16 cellular contexts compared by ENCODE assay signal in genomic region chr6:157645201-157645795, GRCh38.
"Had no signal": no experiment of that assay in that cellular context is flagged by ENCODE, and none has a peak within 500 bp of the region (broad histone marks: within the 10 kb centered on the region; RNA-seq: fewer than 3 reads in every experiment).

No MANE protein-coding gene starts in this region.

- H3K36me3 ChIP-seq: esophagus squamous epithelium, prostate gland, suprapubic skin had no signal

- H3K27ac Mint-ChIP-seq: activated naive CD4-positive, alpha-beta T cell treated with anti-CD3 and anti-CD28 coated beads, Interleukin-2, amount 10 ng/mL, durations not matched to agents 7 days and 5 days; activated T-helper 2 cell treated with anti-CD3 and anti-CD28 coated beads, Interferon-gamma antibody, Interleukin-2, Interleukin-4, amounts not matched to agents 10 μg/mL and 5 μg/mL and 100 μg/mL, durations not matched to agents 14 hours and 24 hours and 36 hours; stimulated activated naive CD8-positive, alpha-beta T cell treated with anti-CD3 and anti-CD28 coated beads, Interleukin-15, Interleukin-2, amounts not matched to agents 100 ng/mL and 50 ng/mL, for 24 hours had no signal

- H3K9me3 ChIP-seq: esophagus squamous epithelium, mucosa of descending colon, prostate gland, suprapubic skin had no signal

- FAIRE-seq: colon, small intestine had no signal

- H3K4me3 Mint-ChIP-seq: activated naive CD4-positive, alpha-beta T cell treated with anti-CD3 and anti-CD28 coated beads, Interleukin-2, amount 10 ng/mL, durations not matched to agents 7 days and 5 days; naive thymus-derived CD4-positive, alpha-beta T cell; stimulated activated naive CD8-positive, alpha-beta T cell treated with anti-CD3 and anti-CD28 coated beads, Interleukin-15, Interleukin-2, amounts not matched to agents 100 ng/mL and 50 ng/mL, for 24 hours had no signal

- H3K27me3 ChIP-seq: esophagus squamous epithelium, suprapubic skin had no signal

- H3K27ac ChIP-seq: esophagus squamous epithelium, prostate gland, suprapubic skin had no signal

- H3K4me3 ChIP-seq: esophagus squamous epithelium, mucosa of descending colon, prostate gland, suprapubic skin had no signal

- H3K4me1 ChIP-seq: prostate gland, suprapubic skin had no signal

- ATAC-seq: mucosa of descending colon; naive thymus-derived CD4-positive, alpha-beta T cell had no signal

- H3K9me3 Mint-ChIP-seq: activated naive CD4-positive, alpha-beta T cell treated with anti-CD3 and anti-CD28 coated beads, Interleukin-2, amount 10 ng/mL, durations not matched to agents 7 days and 5 days; activated T-helper 2 cell treated with anti-CD3 and anti-CD28 coated beads, Interferon-gamma antibody, Interleukin-2, Interleukin-4, amounts not matched to agents 10 μg/mL and 5 μg/mL and 100 μg/mL, durations not matched to agents 14 hours and 24 hours and 36 hours; stimulated activated naive CD8-positive, alpha-beta T cell treated with anti-CD3 and anti-CD28 coated beads, Interleukin-15, Interleukin-2, amounts not matched to agents 100 ng/mL and 50 ng/mL, for 24 hours had no signal

- DNase-seq: activated CD4-positive, alpha-beta T cell treated with anti-CD3 and anti-CD28 coated beads, Interleukin-2, amount 50 U/mL, for 48 hours; activated naive CD4-positive, alpha-beta T cell treated with anti-CD3 and anti-CD28 coated beads, Interleukin-2, amount 10 ng/mL, durations not matched to agents 7 days and 5 days; effector CD4-positive, alpha-beta T cell; esophagus squamous epithelium; hippocampal formation; mucosa of descending colon; naive thymus-derived CD4-positive, alpha-beta T cell; occipital lobe; small intestine; stimulated activated CD4-positive, alpha-beta T cell treated with anti-CD3 and anti-CD28 coated beads, Interleukin-4, amount 100 ng/mL, for 24 hours; trophoblast cell had no signal
